Comparison of ENCODE assay signal across 33 cellular contexts in genomic region chr4:22801391-22801790, GRCh38.
"Had no signal": no experiment of that assay in that cellular context is flagged by ENCODE, and none has a peak within 500 bp of the region (broad histone marks: within the 10 kb centered on the region; RNA-seq: fewer than 3 reads in every experiment).

No MANE protein-coding gene starts in this region.

- H3K27me3 ChIP-seq: MG63 had no signal

- DNase-seq: Karpas-422, Kasumi-1, MG63, MM.1S, NCI-H1048, NCI-H1092, NCI-H1092 treated with DMSO at 0.1 percent for 48 hours, NCI-H1105, NCI-H1105 treated with DMSO at 0.1 percent for 48 hours, NCI-H1417, NCI-H1417 treated with DMSO at 0.1 percent for 48 hours, NCI-H1436, NCI-H1436 treated with DMSO at 0.1 percent for 48 hours, NCI-H1694, NCI-H1694 treated with DMSO at 0.1 percent for 48 hours, NCI-H187, NCI-H187 treated with DMSO at 0.1 percent for 48 hours, NCI-H1930, NCI-H2029, NCI-H2029 treated with DMSO at 0.1 percent for 48 hours, NCI-H2081, NCI-H2081 treated with DMSO at 0.1 percent for 48 hours, NCI-H2107, NCI-H2171, NCI-H2171 treated with DMSO at 0.1 percent for 48 hours, NCI-H2227 treated with DMSO at 0.1 percent for 48 hours, NCI-H226, NCI-H345, NCI-H446, NCI-H446 treated with DMSO at 0.1 percent for 48 hours, NCI-H510A, NCI-H510A treated with DMSO at 0.1 percent for 48 hours, NCI-H524 had no signal

- H3K4me3 ChIP-seq: MG63 had no signal

- H3K36me3 ChIP-seq: MG63 had no signal

- H3K9me3 ChIP-seq: MG63 had no signal
